Comparison of ENCODE assay signal across 8 cellular contexts in the genomic region with DNA sequence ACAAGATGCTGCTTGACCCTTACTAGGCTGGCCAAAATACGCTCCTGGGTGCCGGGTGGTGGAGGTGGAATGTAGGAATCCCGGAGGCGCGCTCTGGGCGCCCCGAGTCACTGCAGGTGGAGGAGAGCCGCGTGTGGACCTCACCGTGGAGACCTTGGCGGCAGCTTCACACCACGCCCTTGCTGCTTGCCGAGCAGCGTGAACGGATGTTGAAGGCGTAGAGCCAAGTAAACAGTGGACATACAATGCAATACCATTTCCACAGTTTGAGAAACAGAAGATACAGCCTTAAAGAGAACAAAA. TPM values are rescaled to one million over a fixed set of nuclear protein-coding genes. Genes with fewer than 3 reads are reported as not detected.
A peak's percentile ranks its signal among the peaks of the same experiment; 100 is the strongest.
DNase-seq lines count a peak whose midpoint lies in the region; ATAC-seq and TF ChIP-seq lines count a peak whose summit lies in the region.

No MANE protein-coding gene starts in this region.

- H3K4me3 Mint-ChIP-seq in naive thymus-derived CD8-positive, alpha-beta T cell = peak overlapping the region; percentile 86 to 99 (median 95)

- ATAC-seq in GM21367 (IDR thresholded peaks at IDR 0.05; ENCODE audit: unreplicated experiment) (peak; percentile 34), aorta (ENCODE audit: low FRiP score) (peak; percentile 40)
- peak; percentile 37 to 54 for ATAC-seq in naive thymus-derived CD8-positive, alpha-beta T cell

- peak overlapping the region in 1 of 2 donors; percentile 85 for H3K27ac ChIP-seq in esophagus (ENCODE audit: low read depth in 2 of 2, low read length in 1 of 2)
- H3K27ac ChIP-seq in aorta (ENCODE audit: low read depth in 1 of 2, low read length in 2 of 2) = no peak overlapping the region

- no peaks in the 10 kb centered on the region for H3K36me3 ChIP-seq in BJ (ENCODE audit: control insufficient read depth, insufficient read depth, low read length)
- no peaks in the 10 kb centered on the region for H3K36me3 ChIP-seq in esophagus (ENCODE audit: control insufficient read depth in 2 of 2, insufficient read depth in 2 of 2, low read length in 1 of 2)
- no peaks in the 10 kb centered on the region for H3K36me3 ChIP-seq in aorta (ENCODE audit: control insufficient read depth in 1 of 2, insufficient read depth in 2 of 2, low read length in 1 of 2)

- POLR2A ChIA-PET in BJ (lab: Charles Lee) = no interaction called here
- POLR2A ChIA-PET in naive thymus-derived CD8-positive, alpha-beta T cell (lab: Charles Lee) = interaction anchor here (1.0 to 3.0 kb wide), 4 partner anchors 18 to 77 kb away, joined by 3 to 17 read pairs (median 4); a partner anchor contains a TSS

- peak overlapping the region; percentile 53 for H3K4me3 ChIP-seq in BJ (ENCODE audit: low read depth, low read length)
- H3K4me3 ChIP-seq in esophagus (ENCODE audit: low read depth in 1 of 2, low read length in 2 of 2) = peak overlapping the region; percentile 55 to 63
- H3K4me3 ChIP-seq in aorta (ENCODE audit: low read length in 2 of 2) = peak overlapping the region; percentile 54 to 81

- DNase-seq in BJ (ENCODE audit: low read depth) (no peak), NCI-H146 treated with DMSO at 0.1 percent for 48 hours (lab: John Stamatoyannopoulos, UW; ENCODE audit: unreplicated experiment) (peak; percentile 74), aorta (peak in 1 of 2 donors; percentile 79), NCI-H524 treated with DMSO at 0.1 percent for 48 hours (lab: John Stamatoyannopoulos, UW) (no peak)
- DNase-seq in activated CD8-positive, alpha-beta memory T cell treated with anti-CD3 and anti-CD28 coated beads, Interleukin-2, amount 50 U/mL, for 48 hours = peak; percentile 67
- peak in 5 of 10 donors; percentile 10 to 45 (median 25) for DNase-seq in naive thymus-derived CD8-positive, alpha-beta T cell

- H3K27ac Mint-ChIP-seq in naive thymus-derived CD8-positive, alpha-beta T cell = peak overlapping the region; percentile 75 to 96 (median 92)

- H3K4me1 Mint-ChIP-seq in naive thymus-derived CD8-positive, alpha-beta T cell = peaks cover 13 to 29% (median 28%) of the 10 kb centered on the region in 4 donors

- H3K36me3 Mint-ChIP-seq in naive thymus-derived CD8-positive, alpha-beta T cell = no peaks in the 10 kb centered on the region

- no peaks in the 10 kb centered on the region for H3K9me3 ChIP-seq in esophagus (ENCODE audit: control insufficient read depth in 2 of 2, insufficient read depth in 1 of 2, low read depth in 1 of 2, low read length in 1 of 2)
- no peaks in the 10 kb centered on the region for H3K9me3 ChIP-seq in aorta (ENCODE audit: control insufficient read depth, low read length)

- intact Hi-C loops in aorta (cut with DNase I) = loop anchor here in 1 of 2 donors (10.0 kb wide), 1 partner anchor 148 kb away; a partner anchor contains a TSS

- 0 to 1% methylated on average over 16 of the region's 16 CpGs for WGBS in esophagus, 2 donors
- 0 to 1% methylated on average over 16 of the region's 16 CpGs for WGBS in aorta, 2 donors

- no peak for TF ChIP-seq CTCF in BJ (IDR thresholded peaks at IDR 0.05; ENCODE audit: insufficient read depth, low read depth, low read length)

- peaks cover 0 to 2% (median 0%) of the 10 kb centered on the region in 9 donors for H3K9me3 Mint-ChIP-seq in naive thymus-derived CD8-positive, alpha-beta T cell

- no peaks in the 10 kb centered on the region for H3K4me1 ChIP-seq in esophagus (ENCODE audit: control insufficient read depth in 2 of 2, insufficient read depth in 2 of 2, low read length in 1 of 2)
- H3K4me1 ChIP-seq in aorta (ENCODE audit: control insufficient read depth in 1 of 2, insufficient read depth in 2 of 2, low read length in 2 of 2) = no peaks in the 10 kb centered on the region

- H3K27me3 Mint-ChIP-seq in naive thymus-derived CD8-positive, alpha-beta T cell = no peaks in the 10 kb centered on the region

- CTCF ChIA-PET in BJ (lab: Yijun Ruan, JAX) = interaction anchor here (1.6 to 3.5 kb wide), 5 partner anchors 8 to 123 kb away, joined by 4 to 42 read pairs (median 17); no protein-coding TSS in a partner anchor

- H3K27me3 ChIP-seq in BJ (ENCODE audit: control insufficient read depth, insufficient read depth, low read length) (no peaks in the 10 kb centered on the region), esophagus (ENCODE audit: control insufficient read depth in 1 of 2, insufficient read depth in 2 of 2, low read length in 2 of 2) (no peaks in the 10 kb centered on the region), aorta (ENCODE audit: control insufficient read depth in 1 of 2, insufficient read depth in 2 of 2, low read length in 1 of 2) (no peaks in the 10 kb centered on the region)

RNA-seq across cellular contexts. Expression of a gene that starts 1.3 kb away (rescaled TPM):
- polyA plus RNA-seq in BJ (2011; rRNA removed) = 1.5 and 2.0 TPM in 2 replicates
- polyA minus RNA-seq in BJ (2011; rRNA and poly(A)+ RNA removed) = 3.1 TPM in 2 replicates
- under 1 TPM; 0.71 TPM for polyA plus RNA-seq in esophagus
- 1 to 10 TPM; 5.5 to 5.7 TPM for total RNA-seq in naive thymus-derived CD8-positive, alpha-beta T cell
- polyA plus RNA-seq in naive thymus-derived CD8-positive, alpha-beta T cell = under 1 TPM; 0.03 to 0.28 (median 0.21) TPM
- total RNA-seq in aorta = 1 to 10 TPM; 2.9 to 3.2 TPM
- under 1 TPM; 0.38 to 0.74 TPM for polyA plus RNA-seq in aorta

RNA-seq across cellular contexts. Expression of a gene that starts 35.6 kb away (rescaled TPM):
- polyA plus RNA-seq in BJ (2011; rRNA removed) (not detected in 2 replicates), esophagus (under 1 TPM; 0.67 to 0.71 TPM), aorta (1 to 10 TPM; 1.6 to 3.8 TPM)
- not detected in 2 replicates for polyA minus RNA-seq in BJ (2011; rRNA and poly(A)+ RNA removed)
- under 1 TPM; 0.26 to 0.52 TPM for total RNA-seq in naive thymus-derived CD8-positive, alpha-beta T cell
- not detected for polyA plus RNA-seq in naive thymus-derived CD8-positive, alpha-beta T cell
- total RNA-seq in aorta = 1 to 10 TPM; 1.0 to 1.3 TPM

Comparison
In these comparisons a context has a peak if more than half of its experiments do, and no peak if none do; other contexts are left out.
1. DNase-seq: peak in NCI-H146 treated with DMSO at 0.1 percent for 48 hours (single experiment) and activated CD8-positive, alpha-beta memory T cell treated with anti-CD3 and anti-CD28 coated beads, Interleukin-2, amount 50 U/mL, for 48 hours (single experiment); none in BJ (single experiment) and NCI-H524 treated with DMSO at 0.1 percent for 48 hours (single experiment).
2. Peak in every context shown above with its lines, with median percentiles within 50 percentile points of each other: H3K4me3 ChIP-seq and ATAC-seq.